ENCODE assay signal across 21 cellular contexts in the genomic region with DNA sequence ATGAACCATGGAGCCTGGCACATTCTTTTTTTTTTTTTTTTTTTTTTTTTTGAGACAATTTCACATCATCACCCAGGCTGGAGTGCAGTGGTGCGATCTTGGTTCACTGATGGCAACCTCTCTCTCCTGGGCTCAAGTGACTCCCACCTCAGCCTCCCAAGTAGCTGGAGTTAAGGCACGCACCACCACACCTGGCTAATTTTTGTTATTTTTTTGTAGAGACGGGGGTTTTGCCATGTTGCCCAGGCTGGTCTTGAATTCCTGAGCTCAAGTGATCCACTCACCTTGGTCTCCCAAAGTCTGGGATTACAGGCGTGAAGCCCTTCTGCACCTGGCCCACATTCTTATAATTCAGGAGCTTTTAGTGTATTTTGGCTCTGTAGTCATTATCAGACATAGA. TPM values are rescaled to one million over a fixed set of nuclear protein-coding genes. Genes with fewer than 3 reads are reported as not detected.
DNase-seq lines count a peak whose midpoint lies in the region; ATAC-seq and TF ChIP-seq lines count a peak whose summit lies in the region.
"Had no signal": no experiment of that assay in that cellular context is flagged by ENCODE, and none has a peak within 500 bp of the region (broad histone marks: within the 10 kb centered on the region; RNA-seq: fewer than 3 reads in every experiment).

No MANE protein-coding gene starts in this region.

- H3K9ac ChIP-seq in neural progenitor cell = no peak overlapping the region

- H3K9me3 Mint-ChIP-seq in activated T-cell treated with anti-CD3 and anti-CD28 coated beads, Interleukin-2, amount 50 U/mL, for 24 hours = no peaks in the 10 kb centered on the region
- no peaks in the 10 kb centered on the region for H3K9me3 Mint-ChIP-seq in activated T-cell treated with anti-CD3 and anti-CD28 coated beads, Interleukin-2, amount 50 U/mL, for 72 hours
- no peaks in the 10 kb centered on the region for H3K9me3 Mint-ChIP-seq in stimulated activated memory B cell treated with anti-CD40 and anti-IgM and Interleukin-4, amounts not matched to agents 10 μg/mL and 1 μg/mL and 100 μg/mL, for 72 hours
- no peaks in the 10 kb centered on the region for H3K9me3 Mint-ChIP-seq in neural progenitor cell
- H3K9me3 Mint-ChIP-seq: HFFc6; nephron; stimulated activated naive CD8-positive, alpha-beta T cell treated with anti-CD3 and anti-CD28 coated beads, Interleukin-15, Interleukin-2, amounts not matched to agents 100 ng/mL and 50 ng/mL, for 24 hours had no signal

- H3K4me2 ChIP-seq in neural progenitor cell = no peak overlapping the region

- no peak for TF ChIP-seq CTCF in neural progenitor cell (IDR thresholded peaks at IDR 0.05)

- no peaks in the 10 kb centered on the region for H3K27me3 ChIP-seq in neural progenitor cell
- H3K27me3 ChIP-seq: body of pancreas, testis, uterus had no signal

- peaks cover 95% of the 10 kb centered on the region for H3K4me1 Mint-ChIP-seq in activated T-cell treated with anti-CD3 and anti-CD28 coated beads, Interleukin-2, amount 50 U/mL, for 24 hours (ENCODE audit: low read depth)
- peaks cover 71% of the 10 kb centered on the region for H3K4me1 Mint-ChIP-seq in activated T-cell treated with anti-CD3 and anti-CD28 coated beads, Interleukin-2, amount 50 U/mL, for 72 hours (ENCODE audit: low read depth)
- peaks cover 70% of the 10 kb centered on the region for H3K4me1 Mint-ChIP-seq in T-helper 17 cell
- H3K4me1 Mint-ChIP-seq in stimulated activated memory B cell treated with anti-CD40 and anti-IgM and Interleukin-4, amounts not matched to agents 10 μg/mL and 1 μg/mL and 100 μg/mL, for 72 hours = peaks cover 94% of the 10 kb centered on the region
- peaks cover 61% of the 10 kb centered on the region for H3K4me1 Mint-ChIP-seq in neural progenitor cell

- no peak overlapping the region for H3K27ac ChIP-seq in neural progenitor cell
- H3K27ac ChIP-seq: body of pancreas, testis, uterus had no signal

- no peak overlapping the region for H3K4me3 Mint-ChIP-seq in activated T-cell treated with anti-CD3 and anti-CD28 coated beads, Interleukin-2, amount 50 U/mL, for 24 hours
- peak overlapping the region in 1 of 2 donors; percentile 67 for H3K4me3 Mint-ChIP-seq in activated T-cell treated with anti-CD3 and anti-CD28 coated beads, Interleukin-2, amount 50 U/mL, for 72 hours
- H3K4me3 Mint-ChIP-seq in T-helper 17 cell = peak overlapping the region; percentile 77
- peak overlapping the region; percentile 82 for H3K4me3 Mint-ChIP-seq in stimulated activated memory B cell treated with anti-CD40 and anti-IgM and Interleukin-4, amounts not matched to agents 10 μg/mL and 1 μg/mL and 100 μg/mL, for 72 hours
- no peak overlapping the region for H3K4me3 Mint-ChIP-seq in neural progenitor cell
- H3K4me3 Mint-ChIP-seq: HFFc6 had no signal

- no peaks in the 10 kb centered on the region for H3K27me3 Mint-ChIP-seq in activated T-cell treated with anti-CD3 and anti-CD28 coated beads, Interleukin-2, amount 50 U/mL, for 24 hours
- H3K27me3 Mint-ChIP-seq in activated T-cell treated with anti-CD3 and anti-CD28 coated beads, Interleukin-2, amount 50 U/mL, for 72 hours (ENCODE audit: low read depth) = no peaks in the 10 kb centered on the region
- H3K27me3 Mint-ChIP-seq in T-helper 17 cell = no peaks in the 10 kb centered on the region
- no peaks in the 10 kb centered on the region for H3K27me3 Mint-ChIP-seq in stimulated activated memory B cell treated with anti-CD40 and anti-IgM and Interleukin-4, amounts not matched to agents 10 μg/mL and 1 μg/mL and 100 μg/mL, for 72 hours
- no peaks in the 10 kb centered on the region for H3K27me3 Mint-ChIP-seq in neural progenitor cell (ENCODE audit: insufficient read depth, low read depth)
- H3K27me3 Mint-ChIP-seq: stimulated activated naive CD8-positive, alpha-beta T cell treated with anti-CD3 and anti-CD28 coated beads, Interleukin-15, Interleukin-2, amounts not matched to agents 100 ng/mL and 50 ng/mL, for 24 hours had no signal

- ATAC-seq in activated T-cell treated with anti-CD3 and anti-CD28 coated beads, Interleukin-2, amount 50 U/mL, for 72 hours (replicated peaks in 1 of 2) = no peak
- ATAC-seq in T-helper 17 cell = no peak
- no peak for ATAC-seq in stimulated activated memory B cell treated with anti-CD40 and anti-IgM and Interleukin-4, amounts not matched to agents 10 μg/mL and 1 μg/mL and 100 μg/mL, for 72 hours

- DNase-seq in activated T-cell treated with anti-CD3 and anti-CD28 coated beads, Interleukin-2, amount 50 U/mL, for 24 hours = no peak
- no peak for DNase-seq in activated T-cell treated with anti-CD3 and anti-CD28 coated beads, Interleukin-2, amount 50 U/mL, for 72 hours
- DNase-seq in T-helper 17 cell (no peak), left kidney (ENCODE audit: low read depth, low spot score) (peak; percentile 52), neural progenitor cell (ENCODE audit: low spot score) (no peak)
- DNase-seq in activated CD4-positive, CD25-positive, alpha-beta regulatory T cell treated with anti-CD3 and anti-CD28 coated beads, Interleukin-2, amount 50 U/mL, for 72 hours = no peak
- DNase-seq in stimulated activated CD4-positive, alpha-beta T cell treated with anti-CD3 and anti-CD28 coated beads, Interleukin-1b, Interleukin-23, amount 100 ng/mL, for 48 hours = no peak
- DNase-seq: activated gamma-delta T cell, body of pancreas, HFFc6, NCI-H1092 treated with DMSO at 0.1 percent for 48 hours, NCI-H1694 treated with DMSO at 0.1 percent for 48 hours, NCI-H82, T-helper 1 cell, testis, uterus had no signal

- no peaks in the 10 kb centered on the region for H3K9me3 ChIP-seq in T-helper 17 cell (ENCODE audit: control insufficient read depth, low read length, poor library complexity, severe bottlenecking)
- H3K9me3 ChIP-seq in neural progenitor cell (ENCODE audit: low read depth) = no peaks in the 10 kb centered on the region
- H3K9me3 ChIP-seq: body of pancreas, testis, uterus had no signal

- H3K79me2 ChIP-seq in neural progenitor cell (ENCODE audit: low read depth) = peaks cover 100% of the 10 kb centered on the region

- peaks cover 1% of the 10 kb centered on the region for H3F3A ChIP-seq in neural progenitor cell (ENCODE audit: low read depth)

- no peak overlapping the region for H3K4me3 ChIP-seq in neural progenitor cell
- H3K4me3 ChIP-seq: body of pancreas, lung, SK-N-MC, testis, uterus had no signal

- no peaks in the 10 kb centered on the region for H3K36me3 ChIP-seq in neural progenitor cell
- H3K36me3 ChIP-seq: uterus had no signal

- H3K27ac Mint-ChIP-seq in activated T-cell treated with anti-CD3 and anti-CD28 coated beads, Interleukin-2, amount 50 U/mL, for 24 hours = peak overlapping the region; percentile 37
- no peak overlapping the region for H3K27ac Mint-ChIP-seq in activated T-cell treated with anti-CD3 and anti-CD28 coated beads, Interleukin-2, amount 50 U/mL, for 72 hours
- H3K27ac Mint-ChIP-seq in T-helper 17 cell (peak overlapping the region; percentile 98), neural progenitor cell (no peak overlapping the region)
- peak overlapping the region; percentile 90 for H3K27ac Mint-ChIP-seq in stimulated activated memory B cell treated with anti-CD40 and anti-IgM and Interleukin-4, amounts not matched to agents 10 μg/mL and 1 μg/mL and 100 μg/mL, for 72 hours
- H3K27ac Mint-ChIP-seq: HFFc6 had no signal

- peaks cover 100% of the 10 kb centered on the region for H4K20me1 ChIP-seq in neural progenitor cell (ENCODE audit: low read depth)

- H3K4me1 ChIP-seq in neural progenitor cell = peaks cover 22% of the 10 kb centered on the region

- no peak overlapping the region for H2AFZ ChIP-seq in neural progenitor cell (replicated peaks)

- peaks cover 20% of the 10 kb centered on the region for H3K36me3 Mint-ChIP-seq in activated T-cell treated with anti-CD3 and anti-CD28 coated beads, Interleukin-2, amount 50 U/mL, for 24 hours (ENCODE audit: low read depth)
- peaks cover 0 to 3% of the 10 kb centered on the region in 2 donors for H3K36me3 Mint-ChIP-seq in activated T-cell treated with anti-CD3 and anti-CD28 coated beads, Interleukin-2, amount 50 U/mL, for 72 hours (ENCODE audit: insufficient read depth in 2 of 2)
- H3K36me3 Mint-ChIP-seq in T-helper 17 cell (ENCODE audit: low read depth) (no peaks in the 10 kb centered on the region), neural progenitor cell (peaks cover 16% of the 10 kb centered on the region)
- peaks cover 20% of the 10 kb centered on the region for H3K36me3 Mint-ChIP-seq in stimulated activated memory B cell treated with anti-CD40 and anti-IgM and Interleukin-4, amounts not matched to agents 10 μg/mL and 1 μg/mL and 100 μg/mL, for 72 hours

RNA-seq across cellular contexts. Expression of a gene that starts 17.4 kb away (rescaled TPM):
- total RNA-seq in activated T-cell treated with anti-CD3 and anti-CD28 coated beads, Interleukin-2, amount 50 U/mL, for 72 hours = 10 to 100 TPM; 62.9 to 71.6 TPM
- total RNA-seq in T-helper 17 cell = 100 to 1,000 TPM; 149 to 158 TPM
- total RNA-seq in neural progenitor cell (ENCODE audit: low replicate concordance) = 52.8 and 62.1 TPM in 2 replicates

Comparison
In these comparisons a context has a peak if more than half of its experiments do, and no peak if none do; other contexts are left out.
1. H3K27ac Mint-ChIP-seq: peak in activated T-cell treated with anti-CD3 and anti-CD28 coated beads, Interleukin-2, amount 50 U/mL, for 24 hours (single experiment), T-helper 17 cell (single experiment) and stimulated activated memory B cell treated with anti-CD40 and anti-IgM and Interleukin-4, amounts not matched to agents 10 μg/mL and 1 μg/mL and 100 μg/mL, for 72 hours (single experiment); none in activated T-cell treated with anti-CD3 and anti-CD28 coated beads, Interleukin-2, amount 50 U/mL, for 72 hours (single experiment) and neural progenitor cell (single experiment).
2. H3K4me3 Mint-ChIP-seq: peak in T-helper 17 cell (single experiment) and stimulated activated memory B cell treated with anti-CD40 and anti-IgM and Interleukin-4, amounts not matched to agents 10 μg/mL and 1 μg/mL and 100 μg/mL, for 72 hours (single experiment); none in activated T-cell treated with anti-CD3 and anti-CD28 coated beads, Interleukin-2, amount 50 U/mL, for 24 hours (single experiment) and neural progenitor cell (single experiment).